Comparison of ENCODE assay signal across 23 cellular contexts in genomic region chr1:164875518-164875917, GRCh38.
"Had no signal": no experiment of that assay in that cellular context is flagged by ENCODE, and none has a peak within 500 bp of the region (broad histone marks: within the 10 kb centered on the region; RNA-seq: fewer than 3 reads in every experiment).

No MANE protein-coding gene starts in this region.

- H3K36me3 ChIP-seq: colonic mucosa, esophagus muscularis mucosa, gastroesophageal sphincter, left lung, lower lobe of right lung had no signal

- H3K27me3 ChIP-seq: colonic mucosa, dorsolateral prefrontal cortex, esophagus muscularis mucosa, foreskin keratinocyte, gastroesophageal sphincter, hepatocyte, left lung had no signal

- H3K27ac Mint-ChIP-seq: immature natural killer cell, mesothelial cell of epicardium, naive B cell had no signal

- H3K4me1 Mint-ChIP-seq: immature natural killer cell, naive B cell had no signal

- H3K36me3 Mint-ChIP-seq: immature natural killer cell, mesothelial cell of epicardium, naive B cell had no signal

- H3K4me3 ChIP-seq: colonic mucosa, dorsolateral prefrontal cortex, esophagus muscularis mucosa, gastroesophageal sphincter, hepatocyte, left lung, lower lobe of right lung, mucosa of descending colon had no signal

- ATAC-seq: foreskin keratinocyte, gastroesophageal sphincter, left lung, lower lobe of right lung, mucosa of descending colon had no signal

- H3K9me3 ChIP-seq: colonic mucosa, esophagus muscularis mucosa, gastroesophageal sphincter, left lung, lower lobe of right lung, mucosa of descending colon had no signal

- H3K4me1 ChIP-seq: colonic mucosa, foreskin keratinocyte, left lung, lower lobe of right lung had no signal

- H3K9me3 Mint-ChIP-seq: mesothelial cell of epicardium had no signal

- DNase-seq: cerebellar nuclear complex; colonic mucosa; dermis blood vessel endothelial cell; dorsolateral prefrontal cortex; effector CD4-positive, alpha-beta T cell; effector memory CD4-positive, alpha-beta T cell; foreskin keratinocyte; glutamatergic neuron; head of caudate nucleus; hypothalamus; immature natural killer cell; islet precursor cell; kidney; kidney glomerular epithelial cell; left lung; lower lobe of right lung; mesenchymal stem cell; mucosa of descending colon; naive B cell had no signal

- H3K27ac ChIP-seq: colonic mucosa, dorsolateral prefrontal cortex, esophagus muscularis mucosa, foreskin keratinocyte, hepatocyte, left lung, lower lobe of right lung had no signal

- H3K4me3 Mint-ChIP-seq: immature natural killer cell, mesothelial cell of epicardium, naive B cell had no signal
